1 cellular context compared by ENCODE assay signal in the genomic region with DNA sequence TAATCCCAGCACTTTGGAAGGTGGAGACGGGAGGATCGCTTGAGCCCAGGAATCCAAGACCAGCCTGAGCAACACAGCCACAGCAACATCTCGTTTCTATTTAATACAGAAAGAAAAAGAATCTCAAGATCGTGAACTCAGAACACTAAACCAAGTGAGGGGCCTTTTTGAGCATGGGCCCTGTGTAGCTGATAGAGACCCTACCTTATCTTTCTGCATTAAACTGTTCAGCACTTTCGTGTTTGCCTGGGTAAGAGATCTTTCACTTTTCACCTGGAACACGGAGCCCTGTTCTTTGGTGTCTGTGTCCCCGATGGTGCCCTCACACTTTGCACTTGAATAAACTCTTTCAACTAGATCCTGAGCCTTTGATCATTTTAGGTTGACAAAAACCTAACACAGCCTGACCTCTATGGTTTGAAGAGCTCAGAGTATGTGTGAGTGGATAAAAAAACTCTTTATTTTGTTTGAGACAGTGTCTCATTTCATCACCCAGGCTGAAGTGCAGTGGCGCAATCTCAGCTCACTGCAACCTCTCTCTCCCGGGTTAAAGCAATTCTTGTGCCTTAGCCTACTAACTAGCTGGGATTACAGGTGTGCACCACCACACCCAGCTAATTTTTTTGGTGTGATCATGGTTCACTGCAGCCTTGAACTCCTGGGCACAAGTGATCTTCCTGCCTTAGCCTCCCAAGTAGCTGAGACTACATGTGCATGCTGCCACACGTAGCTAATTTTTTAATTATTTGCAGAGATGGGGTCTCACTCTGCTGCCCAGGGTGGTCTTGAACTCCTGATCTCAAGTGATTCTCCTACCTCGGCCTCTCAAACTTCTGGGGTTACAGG.
A peak's percentile ranks its signal among the peaks of the same experiment; 100 is the strongest.
TF ChIP-seq lines count a peak whose summit lies in the region.

No MANE protein-coding gene starts in this region.

TF ChIP-seq in HepG2, 621 proteins besides CTCF, POLR2A, EP300 and RAD21 (continued from another document):
- TF ChIP-seq, protein P1, sequence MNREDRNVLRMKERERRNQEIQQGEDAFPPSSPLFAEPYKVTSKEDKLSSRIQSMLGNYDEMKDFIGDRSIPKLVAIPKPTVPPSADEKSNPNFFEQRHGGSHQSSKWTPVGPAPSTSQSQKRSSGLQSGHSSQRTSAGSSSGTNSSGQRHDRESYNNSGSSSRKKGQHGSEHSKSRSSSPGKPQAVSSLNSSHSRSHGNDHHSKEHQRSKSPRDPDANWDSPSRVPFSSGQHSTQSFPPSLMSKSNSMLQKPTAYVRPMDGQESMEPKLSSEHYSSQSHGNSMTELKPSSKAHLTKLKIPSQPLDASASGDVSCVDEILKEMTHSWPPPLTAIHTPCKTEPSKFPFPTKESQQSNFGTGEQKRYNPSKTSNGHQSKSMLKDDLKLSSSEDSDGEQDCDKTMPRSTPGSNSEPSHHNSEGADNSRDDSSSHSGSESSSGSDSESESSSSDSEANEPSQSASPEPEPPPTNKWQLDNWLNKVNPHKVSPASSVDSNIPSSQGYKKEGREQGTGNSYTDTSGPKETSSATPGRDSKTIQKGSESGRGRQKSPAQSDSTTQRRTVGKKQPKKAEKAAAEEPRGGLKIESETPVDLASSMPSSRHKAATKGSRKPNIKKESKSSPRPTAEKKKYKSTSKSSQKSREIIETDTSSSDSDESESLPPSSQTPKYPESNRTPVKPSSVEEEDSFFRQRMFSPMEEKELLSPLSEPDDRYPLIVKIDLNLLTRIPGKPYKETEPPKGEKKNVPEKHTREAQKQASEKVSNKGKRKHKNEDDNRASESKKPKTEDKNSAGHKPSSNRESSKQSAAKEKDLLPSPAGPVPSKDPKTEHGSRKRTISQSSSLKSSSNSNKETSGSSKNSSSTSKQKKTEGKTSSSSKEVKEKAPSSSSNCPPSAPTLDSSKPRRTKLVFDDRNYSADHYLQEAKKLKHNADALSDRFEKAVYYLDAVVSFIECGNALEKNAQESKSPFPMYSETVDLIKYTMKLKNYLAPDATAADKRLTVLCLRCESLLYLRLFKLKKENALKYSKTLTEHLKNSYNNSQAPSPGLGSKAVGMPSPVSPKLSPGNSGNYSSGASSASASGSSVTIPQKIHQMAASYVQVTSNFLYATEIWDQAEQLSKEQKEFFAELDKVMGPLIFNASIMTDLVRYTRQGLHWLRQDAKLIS (CRISPR knock-in tag; IDR thresholded peaks at IDR 0.05), result peak; percentile 70; the same call in 1 of the 2 replicates
- TF ChIP-seq MTF1 (CRISPR knock-in tag; IDR thresholded peaks at IDR 0.05) (no peak), MTA3 (CRISPR knock-in tag; IDR thresholded peaks at IDR 0.05) (no peak), ELF4 (CRISPR knock-in tag; IDR thresholded peaks at IDR 0.05; ENCODE audit: borderline replicate concordance) (no peak), TP53 (CRISPR knock-in tag; conservative IDR thresholded peaks at IDR 0.05) (0 out of 2 replicates have a peak, but pooled peaks have one; percentile 20), ZNF549 (CRISPR knock-in tag; IDR thresholded peaks at IDR 0.05) (peak; percentile 24; the same call in 1 of the 2 replicates), NFKBIZ (CRISPR knock-in tag; IDR thresholded peaks at IDR 0.05) (peak; percentile 96), MLLT10 (CRISPR knock-in tag; IDR thresholded peaks at IDR 0.05) (no peak), NFYB (CRISPR knock-in tag; IDR thresholded peaks at IDR 0.05) (no peak; the same call in 1 of the 2 replicates), HMG20B (CRISPR knock-in tag; conservative IDR thresholded peaks at IDR 0.05) (peak; percentile 99), FOXA3 (CRISPR knock-in tag; IDR thresholded peaks at IDR 0.05) (peak; percentile 94), ZNF230 (CRISPR knock-in tag; IDR thresholded peaks at IDR 0.05) (peak; percentile 70), ZNF160 (CRISPR knock-in tag; IDR thresholded peaks at IDR 0.05) (peak; percentile 36; the same call in 1 of the 2 replicates), ZNF589 (CRISPR knock-in tag; conservative IDR thresholded peaks at IDR 0.05) (peak; percentile 72; the same call in 1 of the 2 replicates), ZNF260 (CRISPR knock-in tag; IDR thresholded peaks at IDR 0.05; ENCODE audit: borderline replicate concordance, low read depth) (no peak), KLF6 (CRISPR knock-in tag; IDR thresholded peaks at IDR 0.05) (peak; percentile 90)
- TF ChIP-seq, protein P2, sequence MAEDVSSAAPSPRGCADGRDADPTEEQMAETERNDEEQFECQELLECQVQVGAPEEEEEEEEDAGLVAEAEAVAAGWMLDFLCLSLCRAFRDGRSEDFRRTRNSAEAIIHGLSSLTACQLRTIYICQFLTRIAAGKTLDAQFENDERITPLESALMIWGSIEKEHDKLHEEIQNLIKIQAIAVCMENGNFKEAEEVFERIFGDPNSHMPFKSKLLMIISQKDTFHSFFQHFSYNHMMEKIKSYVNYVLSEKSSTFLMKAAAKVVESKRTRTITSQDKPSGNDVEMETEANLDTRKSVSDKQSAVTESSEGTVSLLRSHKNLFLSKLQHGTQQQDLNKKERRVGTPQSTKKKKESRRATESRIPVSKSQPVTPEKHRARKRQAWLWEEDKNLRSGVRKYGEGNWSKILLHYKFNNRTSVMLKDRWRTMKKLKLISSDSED (CRISPR knock-in tag; IDR thresholded peaks at IDR 0.05), result no peak
- TF ChIP-seq, protein P3, sequence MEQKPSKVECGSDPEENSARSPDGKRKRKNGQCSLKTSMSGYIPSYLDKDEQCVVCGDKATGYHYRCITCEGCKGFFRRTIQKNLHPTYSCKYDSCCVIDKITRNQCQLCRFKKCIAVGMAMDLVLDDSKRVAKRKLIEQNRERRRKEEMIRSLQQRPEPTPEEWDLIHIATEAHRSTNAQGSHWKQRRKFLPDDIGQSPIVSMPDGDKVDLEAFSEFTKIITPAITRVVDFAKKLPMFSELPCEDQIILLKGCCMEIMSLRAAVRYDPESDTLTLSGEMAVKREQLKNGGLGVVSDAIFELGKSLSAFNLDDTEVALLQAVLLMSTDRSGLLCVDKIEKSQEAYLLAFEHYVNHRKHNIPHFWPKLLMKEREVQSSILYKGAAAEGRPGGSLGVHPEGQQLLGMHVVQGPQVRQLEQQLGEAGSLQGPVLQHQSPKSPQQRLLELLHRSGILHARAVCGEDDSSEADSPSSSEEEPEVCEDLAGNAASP (CRISPR knock-in tag; IDR thresholded peaks at IDR 0.05; ENCODE audit: borderline replicate concordance), result peak; percentile 98
- TF ChIP-seq, protein P4, sequence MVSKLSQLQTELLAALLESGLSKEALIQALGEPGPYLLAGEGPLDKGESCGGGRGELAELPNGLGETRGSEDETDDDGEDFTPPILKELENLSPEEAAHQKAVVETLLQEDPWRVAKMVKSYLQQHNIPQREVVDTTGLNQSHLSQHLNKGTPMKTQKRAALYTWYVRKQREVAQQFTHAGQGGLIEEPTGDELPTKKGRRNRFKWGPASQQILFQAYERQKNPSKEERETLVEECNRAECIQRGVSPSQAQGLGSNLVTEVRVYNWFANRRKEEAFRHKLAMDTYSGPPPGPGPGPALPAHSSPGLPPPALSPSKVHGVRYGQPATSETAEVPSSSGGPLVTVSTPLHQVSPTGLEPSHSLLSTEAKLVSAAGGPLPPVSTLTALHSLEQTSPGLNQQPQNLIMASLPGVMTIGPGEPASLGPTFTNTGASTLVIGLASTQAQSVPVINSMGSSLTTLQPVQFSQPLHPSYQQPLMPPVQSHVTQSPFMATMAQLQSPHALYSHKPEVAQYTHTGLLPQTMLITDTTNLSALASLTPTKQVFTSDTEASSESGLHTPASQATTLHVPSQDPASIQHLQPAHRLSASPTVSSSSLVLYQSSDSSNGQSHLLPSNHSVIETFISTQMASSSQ (IDR thresholded peaks at IDR 0.05; ENCODE audit: low read depth), result peak; percentile 83
- TF ChIP-seq, protein P4 (CRISPR knock-in tag; IDR thresholded peaks at IDR 0.05; ENCODE audit: borderline replicate concordance), result peak; percentile 93; the same call in 1 of the 2 replicates
- TF ChIP-seq, protein P5, sequence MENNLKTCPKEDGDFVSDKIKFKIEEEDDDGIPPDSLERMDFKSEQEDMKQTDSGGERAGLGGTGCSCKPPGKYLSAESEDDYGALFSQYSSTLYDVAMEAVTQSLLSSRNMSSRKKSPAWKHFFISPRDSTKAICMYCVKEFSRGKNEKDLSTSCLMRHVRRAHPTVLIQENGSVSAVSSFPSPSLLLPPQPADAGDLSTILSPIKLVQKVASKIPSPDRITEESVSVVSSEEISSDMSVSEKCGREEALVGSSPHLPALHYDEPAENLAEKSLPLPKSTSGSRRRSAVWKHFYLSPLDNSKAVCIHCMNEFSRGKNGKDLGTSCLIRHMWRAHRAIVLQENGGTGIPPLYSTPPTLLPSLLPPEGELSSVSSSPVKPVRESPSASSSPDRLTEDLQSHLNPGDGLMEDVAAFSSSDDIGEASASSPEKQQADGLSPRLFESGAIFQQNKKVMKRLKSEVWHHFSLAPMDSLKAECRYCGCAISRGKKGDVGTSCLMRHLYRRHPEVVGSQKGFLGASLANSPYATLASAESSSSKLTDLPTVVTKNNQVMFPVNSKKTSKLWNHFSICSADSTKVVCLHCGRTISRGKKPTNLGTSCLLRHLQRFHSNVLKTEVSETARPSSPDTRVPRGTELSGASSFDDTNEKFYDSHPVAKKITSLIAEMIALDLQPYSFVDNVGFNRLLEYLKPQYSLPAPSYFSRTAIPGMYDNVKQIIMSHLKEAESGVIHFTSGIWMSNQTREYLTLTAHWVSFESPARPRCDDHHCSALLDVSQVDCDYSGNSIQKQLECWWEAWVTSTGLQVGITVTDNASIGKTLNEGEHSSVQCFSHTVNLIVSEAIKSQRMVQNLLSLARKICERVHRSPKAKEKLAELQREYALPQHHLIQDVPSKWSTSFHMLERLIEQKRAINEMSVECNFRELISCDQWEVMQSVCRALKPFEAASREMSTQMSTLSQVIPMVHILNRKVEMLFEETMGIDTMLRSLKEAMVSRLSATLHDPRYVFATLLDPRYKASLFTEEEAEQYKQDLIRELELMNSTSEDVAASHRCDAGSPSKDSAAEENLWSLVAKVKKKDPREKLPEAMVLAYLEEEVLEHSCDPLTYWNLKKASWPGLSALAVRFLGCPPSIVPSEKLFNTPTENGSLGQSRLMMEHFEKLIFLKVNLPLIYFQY (CRISPR knock-in tag; IDR thresholded peaks at IDR 0.05; ENCODE audit: borderline replicate concordance), result peak; percentile 85
